ENCODE assay signal across 8 cellular contexts in genomic region chr20:23799216-23799847, GRCh38. TPM values are rescaled to one million over a fixed set of nuclear protein-coding genes. Genes with fewer than 3 reads are reported as not detected.
A peak's percentile ranks its signal among the peaks of the same experiment; 100 is the strongest.
DNase-seq lines count a peak whose midpoint lies in the region; ATAC-seq and TF ChIP-seq lines count a peak whose summit lies in the region.
"Not testable (repeated sequence)": the region's sequence is repeated elsewhere in the genome, so short reads cannot be mapped to it uniquely, and the experiment has no call there.

No MANE protein-coding gene starts in this region.

- H3K9me3 Mint-ChIP-seq in CD14-positive monocyte; activated CD4-positive, alpha-beta T cell treated with anti-CD3 and anti-CD28 coated beads for 36 hours (ENCODE audit: low read depth): not testable (repeated sequence)

- H3K27me3 Mint-ChIP-seq in CD14-positive monocyte (ENCODE audit: low read depth in 3 of 3); activated CD4-positive, alpha-beta T cell treated with anti-CD3 and anti-CD28 coated beads for 36 hours: not testable (repeated sequence)

- not testable (repeated sequence) for H3K27ac Mint-ChIP-seq in CD14-positive monocyte; activated CD4-positive, alpha-beta T cell treated with anti-CD3 and anti-CD28 coated beads for 36 hours

- not testable (repeated sequence) for H3K27me3 ChIP-seq in dorsolateral prefrontal cortex

- POLR2A ChIA-PET in activated CD4-positive, alpha-beta T cell treated with anti-CD3 and anti-CD28 coated beads for 36 hours (lab: Charles Lee) = not testable (repeated sequence)

- CTCF ChIA-PET in activated CD4-positive, alpha-beta T cell treated with anti-CD3 and anti-CD28 coated beads for 36 hours (lab: Charles Lee) = interaction anchor here (0.6 kb wide), 1 partner anchor 141 kb away, joined by 3 read pairs; no protein-coding TSS in a partner anchor

- H3K36me3 Mint-ChIP-seq in CD14-positive monocyte; activated CD4-positive, alpha-beta T cell treated with anti-CD3 and anti-CD28 coated beads for 36 hours (ENCODE audit: low read depth): not testable (repeated sequence)

- not testable (repeated sequence) for H3K27ac ChIP-seq in dorsolateral prefrontal cortex

- intact Hi-C loops in CD14-positive monocyte (cut with micrococcal nuclease); dorsolateral prefrontal cortex (cut with DNase I); left colon (cut with DNase I, micrococcal nuclease): not testable (repeated sequence)
- intact Hi-C loops in activated CD4-positive, alpha-beta T cell treated with anti-CD3 and anti-CD28 coated beads for 36 hours (cut with DNase I, micrococcal nuclease) = loop anchor here in 1 of 2 experiments (5.0 to 10.0 kb wide), 2 partner anchors 135 to 198 kb away; no protein-coding TSS in a partner anchor

- not testable (repeated sequence) for H3K4me3 Mint-ChIP-seq in CD14-positive monocyte; activated CD4-positive, alpha-beta T cell treated with anti-CD3 and anti-CD28 coated beads for 36 hours

- DNase-seq in CD14-positive monocyte (ENCODE audit: low spot score) = not testable (repeated sequence)
- DNase-seq in NCI-H345 treated with DMSO at 0.1 percent for 48 hours (lab: John Stamatoyannopoulos, UW; ENCODE audit: unreplicated experiment) (peak; percentile 40), dorsolateral prefrontal cortex (peak in 6 of 10 donors; percentile 46 to 66 (median 58)), left colon (peak in 1 of 2 donors; percentile 25)
- DNase-seq in activated CD4-positive, alpha-beta T cell treated with anti-CD3 and anti-CD28 coated beads for 36 hours = peak; percentile 73
- peak; percentile 18 to 22 for DNase-seq in stimulated activated CD4-positive, alpha-beta T cell treated with anti-CD3 and anti-CD28 coated beads, Interleukin-2, amount 100 ng/mL, for 48 hours

- TF ChIP-seq CTCF in CD14-positive monocyte (IDR thresholded peaks at IDR 0.05) (peak; percentile 76), dorsolateral prefrontal cortex (IDR thresholded peaks at IDR 0.05 in 54 of 56, conservative IDR thresholded peaks at IDR 0.05 in 2 of 56; ENCODE audit: low read depth in 1 of 56, partially characterized antibody in 56 of 56) (peak in 53 of 56 donors; percentile 26 to 71 (median 60))

- peak; percentile 78 for ATAC-seq in GM19025 (IDR thresholded peaks at IDR 0.05; ENCODE audit: low read depth, unreplicated experiment)
- peak; percentile 89 for ATAC-seq in HG03066 (IDR thresholded peaks at IDR 0.05; ENCODE audit: low read depth, unreplicated experiment)
- peak; percentile 95 for ATAC-seq in activated CD4-positive, alpha-beta T cell treated with anti-CD3 and anti-CD28 coated beads for 36 hours
- ATAC-seq in left colon = peak; percentile 65

- not testable (repeated sequence) for H3K4me3 ChIP-seq in dorsolateral prefrontal cortex

- not testable (repeated sequence) for H3K4me1 Mint-ChIP-seq in CD14-positive monocyte; activated CD4-positive, alpha-beta T cell treated with anti-CD3 and anti-CD28 coated beads for 36 hours

RNA-seq across cellular contexts. Expression of gene CST2, which starts 27.2 kb away (rescaled TPM):
- not detected for polyA plus RNA-seq in CD14-positive monocyte
- total RNA-seq in activated CD4-positive, alpha-beta T cell treated with anti-CD3 and anti-CD28 coated beads for 36 hours = not detected
- total RNA-seq in dorsolateral prefrontal cortex (not detected), left colon (not detected)

RNA-seq across cellular contexts. Expression of gene CST1, which starts 48.6 kb away (rescaled TPM):
- not detected for polyA plus RNA-seq in CD14-positive monocyte
- not detected for total RNA-seq in activated CD4-positive, alpha-beta T cell treated with anti-CD3 and anti-CD28 coated beads for 36 hours
- total RNA-seq in dorsolateral prefrontal cortex = 1 to 10 TPM in 2 of 120 experiments, under 1 TPM in 1, not detected in 117; 0.78 to 2.0 (median 1.3) TPM
- not detected for total RNA-seq in left colon
